9 cellular contexts compared by ENCODE assay signal in the genomic region with DNA sequence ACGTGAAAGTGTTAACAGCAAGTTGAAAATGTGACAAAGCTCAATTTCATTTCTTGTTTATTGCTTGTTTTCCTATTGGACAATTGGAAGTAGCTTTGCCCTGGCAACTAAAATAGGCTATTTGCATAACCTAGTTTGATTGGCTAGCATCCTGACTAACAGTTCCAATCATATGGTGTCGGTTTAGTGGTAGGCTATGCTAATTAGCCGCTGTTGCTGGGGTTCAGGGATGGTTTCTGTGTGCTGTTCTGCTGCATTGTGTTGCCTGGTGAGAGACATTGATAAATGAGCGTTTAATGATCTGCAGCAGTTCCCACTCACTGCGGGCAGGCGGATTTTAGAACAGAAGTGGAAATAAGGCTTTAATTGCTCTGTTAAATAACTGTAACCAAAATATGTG.
A peak's percentile ranks its signal among the peaks of the same experiment; 100 is the strongest.
DNase-seq lines count a peak whose midpoint lies in the region; ATAC-seq and TF ChIP-seq lines count a peak whose summit lies in the region.
"Had no signal": no experiment of that assay in that cellular context is flagged by ENCODE, and none has a peak within 500 bp of the region (broad histone marks: within the 10 kb centered on the region; RNA-seq: fewer than 3 reads in every experiment).

No MANE protein-coding gene starts in this region.

- 9 to 18% (median 13%) methylated on average over 6 of the region's 6 CpGs for WGBS in spleen, 5 donors

- H4K20me1 ChIP-seq in Karpas-422 (ENCODE audit: insufficient read depth, low read depth, low read length): no peaks in the 10 kb centered on the region

- no peak overlapping the region for H3K4me3 ChIP-seq in Karpas-422 (ENCODE audit: low read length)
- H3K4me3 ChIP-seq in cardiac fibroblast (replicated peaks in 1 of 2; ENCODE audit: low read depth in 2 of 2, low read length in 2 of 2): no peak overlapping the region
- H3K4me3 ChIP-seq in spleen: peak overlapping the region in 1 of 8 donors; percentile 19
- H3K4me3 ChIP-seq: PC-9 had no signal

- TF ChIP-seq POLR2A in spleen (IDR thresholded peaks at IDR 0.05): no peak

- H3K9ac ChIP-seq in Karpas-422 (ENCODE audit: low read length): no peak overlapping the region

- peaks cover 98% of the 10 kb centered on the region for H3K79me2 ChIP-seq in Karpas-422 (ENCODE audit: low read length)

- no peak for ATAC-seq in GM19328 (IDR thresholded peaks at IDR 0.05; ENCODE audit: unreplicated experiment)

- TF ChIP-seq CTCF in cardiac fibroblast (IDR thresholded peaks at IDR 0.05; ENCODE audit: low read depth, low read length) (no peak), spleen (IDR thresholded peaks at IDR 0.05 in 8 of 11, conservative IDR thresholded peaks at IDR 0.05 in 3 of 11) (peak in 2 of 11 experiments; percentile 14 to 16)

- peaks cover 25% of the 10 kb centered on the region for H3K36me3 ChIP-seq in Karpas-422 (ENCODE audit: insufficient read depth, low read length)
- H3K36me3 ChIP-seq in spleen: peaks cover 0 to 14% (median 0%) of the 10 kb centered on the region in 6 donors

- no peaks in the 10 kb centered on the region for H3K27me3 ChIP-seq in Karpas-422 (ENCODE audit: low read length)
- no peaks in the 10 kb centered on the region for H3K27me3 ChIP-seq in spleen (replicated peaks in 1 of 7)

- no peaks in the 10 kb centered on the region for H3K9me3 ChIP-seq in Karpas-422 (ENCODE audit: low read length)
- H3K9me3 ChIP-seq in spleen: no peaks in the 10 kb centered on the region

- H3K4me1 ChIP-seq in Karpas-422 (ENCODE audit: low read length) (peaks cover 21% of the 10 kb centered on the region), spleen (peaks cover 52 to 99% (median 79%) of the 10 kb centered on the region in 6 donors)

- DNase-seq in ELF-1 (ENCODE audit: low read depth, low spot score) (peak; percentile 90), Karpas-422 (peak; percentile 71), SIG-M5 (lab: John Stamatoyannopoulos, UW) (peak; percentile 34), cardiac fibroblast (ENCODE audit: low read depth in 2 of 2) (peak; percentile 89 to 96), iPS-NIHi11 (ENCODE audit: low spot score) (peak; percentile 85), spleen (no peak), mesenteric fat pad (ENCODE audit: low spot score) (no peak)

- H3K4me2 ChIP-seq in Karpas-422 (ENCODE audit: low read depth, low read length, poor library complexity, severe bottlenecking): no peak overlapping the region
- H3K4me2 ChIP-seq: PC-9 had no signal

- H3K9me2 ChIP-seq in Karpas-422 (replicated peaks; ENCODE audit: insufficient read depth, low read length): no peaks in the 10 kb centered on the region

- H3K27ac ChIP-seq in Karpas-422 (ENCODE audit: low read length) (peak overlapping the region; percentile 27; the same call in 1 of the 2 replicates), spleen (peak overlapping the region in 6 of 8 donors; percentile 1 to 62 (median 46))
- H3K27ac ChIP-seq: PC-9 had no signal

- no peak overlapping the region for H2AFZ ChIP-seq in Karpas-422 (ENCODE audit: low read length)
- H2AFZ ChIP-seq: PC-9 had no signal

- intact Hi-C loops in spleen (cut with DNase I; ENCODE audit: low total_unique reads): no loop called here

Comparison
In these comparisons a context has a peak if more than half of its experiments do, and no peak if none do; other contexts are left out.
1. DNase-seq: peak in ELF-1 (single experiment), Karpas-422 (single experiment), SIG-M5 (single experiment), cardiac fibroblast (2 of 2) and iPS-NIHi11 (single experiment); none in spleen (single experiment) and mesenteric fat pad (single experiment).